15 cellular contexts compared by ENCODE assay signal in the genomic region with DNA sequence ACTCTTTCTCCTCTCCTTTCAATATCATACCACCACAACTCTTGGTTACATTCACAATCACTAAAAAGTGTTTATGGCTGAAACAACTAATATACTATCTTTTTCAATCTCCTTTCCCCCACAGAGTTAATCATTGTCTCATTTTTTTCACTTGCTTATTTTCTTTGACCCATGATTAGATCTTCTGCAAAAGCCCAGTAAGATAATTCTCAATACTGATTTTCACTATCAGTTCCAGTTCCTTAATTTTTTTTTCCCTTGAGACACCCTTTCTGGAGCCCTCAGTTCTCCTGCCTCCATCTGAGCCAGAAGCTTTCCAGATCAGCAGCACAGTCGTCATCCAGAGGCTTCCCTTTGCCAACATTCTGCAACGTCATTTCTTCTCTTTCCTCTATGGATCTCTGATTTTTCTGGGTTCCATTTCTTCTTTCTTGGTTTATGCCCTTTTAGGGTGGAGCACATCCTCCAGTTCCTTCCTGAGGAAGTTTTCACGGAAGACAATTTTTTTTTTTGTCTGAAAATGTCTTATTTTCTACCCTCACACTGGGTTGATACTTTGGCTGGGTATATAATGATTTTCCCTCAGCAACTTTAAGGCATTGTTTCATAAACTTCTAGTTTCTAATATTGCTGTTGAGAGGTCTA.
A peak's percentile ranks its signal among the peaks of the same experiment; 100 is the strongest.
DNase-seq lines count a peak whose midpoint lies in the region; ATAC-seq and TF ChIP-seq lines count a peak whose summit lies in the region.
"Had no signal": no experiment of that assay in that cellular context is flagged by ENCODE, and none has a peak within 500 bp of the region (broad histone marks: within the 10 kb centered on the region; RNA-seq: fewer than 3 reads in every experiment).

No MANE protein-coding gene starts in this region.

- peaks cover 6% of the 10 kb centered on the region for H3K36me3 Mint-ChIP-seq in endothelial cell (ENCODE audit: low read depth, unreplicated experiment)

- peak; percentile 88 for DNase-seq in GM12865 (ENCODE audit: low read depth)
- DNase-seq in endothelial cell (ENCODE audit: low spot score): no peak
- DNase-seq in DMS 273 (lab: John Stamatoyannopoulos, UW; ENCODE audit: unreplicated experiment): no peak
- DNase-seq in NCI-H2227 (lab: John Stamatoyannopoulos, UW; ENCODE audit: unreplicated experiment): no peak
- no peak for DNase-seq in NCI-H1694 (lab: John Stamatoyannopoulos, UW)
- DNase-seq: activated CD8-positive, alpha-beta memory T cell treated with anti-CD3 and anti-CD28 coated beads, Interleukin-2, amount 50 U/mL, for 48 hours; COR-L47; cortex of kidney; NCI-H1436 treated with DMSO at 0.1 percent for 48 hours; psoas muscle; SK-N-SH had no signal

- H3K9me3 Mint-ChIP-seq in endothelial cell (ENCODE audit: unreplicated experiment): peaks cover 5% of the 10 kb centered on the region

- no peak overlapping the region for H3K4me3 Mint-ChIP-seq in endothelial cell (ENCODE audit: unreplicated experiment)

- peaks cover 2% of the 10 kb centered on the region for H3K27me3 Mint-ChIP-seq in endothelial cell (ENCODE audit: unreplicated experiment)

- ATAC-seq in GM19455 (IDR thresholded peaks at IDR 0.05; ENCODE audit: unreplicated experiment): peak; percentile 60
- peak; percentile 50 for ATAC-seq in HG03097 (IDR thresholded peaks at IDR 0.05; ENCODE audit: low FRiP score, unreplicated experiment)
- no peak for ATAC-seq in GM21360 (IDR thresholded peaks at IDR 0.05; ENCODE audit: unreplicated experiment)
- ATAC-seq: HCT116, psoas muscle had no signal

- TF ChIP-seq CTCF in GM12865 (IDR thresholded peaks at IDR 0.05; ENCODE audit: insufficient read depth, low read depth, low read length, missing control alignments): no peak
- TF ChIP-seq CTCF in endothelial cell (IDR thresholded peaks at IDR 0.05; ENCODE audit: unreplicated experiment): no peak

- H3K4me1 Mint-ChIP-seq in endothelial cell (ENCODE audit: unreplicated experiment): peaks cover 11% of the 10 kb centered on the region

- peak overlapping the region; percentile 81 for H3K27ac Mint-ChIP-seq in endothelial cell (ENCODE audit: unreplicated experiment)

- H3K4me3 ChIP-seq in GM12865 (ENCODE audit: low read depth, low read length): peak overlapping the region; percentile 28; the same call in 1 of the 2 replicates
- H3K4me3 ChIP-seq: psoas muscle had no signal
